1 cellular context compared by ENCODE assay signal in genomic region chr17:8924595-8924994, GRCh38.
TF ChIP-seq lines count a peak whose summit lies in the region.

No MANE protein-coding gene starts in this region.

TF ChIP-seq in WTC11, 78 proteins besides CTCF, POLR2A, EP300 and RAD21 (continued from another document):
- TF ChIP-seq E2F1 (CRISPR knock-in tag; IDR thresholded peaks at IDR 0.05) (no peak), HMGA2 (CRISPR knock-in tag; IDR thresholded peaks at IDR 0.05) (no peak)
